5 cellular contexts compared by ENCODE assay signal in the genomic region with DNA sequence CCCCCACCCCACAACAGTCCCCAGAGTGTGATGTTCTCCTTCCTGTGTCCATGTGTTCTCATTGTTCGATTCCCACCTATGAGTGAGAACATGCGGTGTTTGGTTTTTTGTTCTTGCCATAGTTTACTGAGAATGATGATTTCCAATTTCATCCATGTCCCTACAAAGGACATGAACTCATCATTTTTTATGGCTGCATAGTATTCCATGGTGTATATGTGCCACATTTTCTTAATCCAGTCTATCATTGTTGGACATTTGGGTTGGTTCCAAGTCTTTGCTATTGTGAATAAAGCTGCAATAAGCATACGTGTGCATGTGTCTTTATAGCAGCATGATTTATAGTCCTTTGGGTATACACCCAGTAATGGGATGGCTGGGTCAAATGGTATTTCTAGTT. TPM values are rescaled to one million over a fixed set of nuclear protein-coding genes. Genes with fewer than 3 reads are reported as not detected.
"Had no signal": no experiment of that assay in that cellular context is flagged by ENCODE, and none has a peak within 500 bp of the region (broad histone marks: within the 10 kb centered on the region; RNA-seq: fewer than 3 reads in every experiment).

No MANE protein-coding gene starts in this region.

RNA-seq across cellular contexts. Expression of gene TEX38, which starts 20.5 kb away (rescaled TPM):
- total RNA-seq: HepG2, HT1080, IMR-90, K562 had no signal
- polyA plus RNA-seq: IgD-negative memory B cell, IMR-90, K562 had no signal
